ENCODE assay signal across 1 cellular context in the genomic region with DNA sequence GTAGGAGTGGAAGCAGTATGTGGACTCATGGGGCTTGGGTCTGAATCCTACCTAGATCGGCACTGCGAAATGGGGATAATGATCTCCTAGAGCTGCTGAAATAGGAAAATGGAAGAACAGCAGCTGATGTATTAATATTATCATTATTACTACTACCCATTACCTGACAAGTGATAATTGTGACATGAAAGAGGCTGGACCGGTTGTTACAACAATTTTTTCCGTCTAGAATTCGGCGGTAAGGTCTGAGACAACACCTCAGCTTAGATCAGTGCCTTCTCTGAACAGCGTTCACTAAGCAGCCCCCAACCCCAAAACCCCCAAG.
TF ChIP-seq lines count a peak whose summit lies in the region.

No MANE protein-coding gene starts in this region.

TF ChIP-seq in HepG2, 621 proteins besides CTCF, POLR2A, EP300 and RAD21:
- TF ChIP-seq, protein P1, sequence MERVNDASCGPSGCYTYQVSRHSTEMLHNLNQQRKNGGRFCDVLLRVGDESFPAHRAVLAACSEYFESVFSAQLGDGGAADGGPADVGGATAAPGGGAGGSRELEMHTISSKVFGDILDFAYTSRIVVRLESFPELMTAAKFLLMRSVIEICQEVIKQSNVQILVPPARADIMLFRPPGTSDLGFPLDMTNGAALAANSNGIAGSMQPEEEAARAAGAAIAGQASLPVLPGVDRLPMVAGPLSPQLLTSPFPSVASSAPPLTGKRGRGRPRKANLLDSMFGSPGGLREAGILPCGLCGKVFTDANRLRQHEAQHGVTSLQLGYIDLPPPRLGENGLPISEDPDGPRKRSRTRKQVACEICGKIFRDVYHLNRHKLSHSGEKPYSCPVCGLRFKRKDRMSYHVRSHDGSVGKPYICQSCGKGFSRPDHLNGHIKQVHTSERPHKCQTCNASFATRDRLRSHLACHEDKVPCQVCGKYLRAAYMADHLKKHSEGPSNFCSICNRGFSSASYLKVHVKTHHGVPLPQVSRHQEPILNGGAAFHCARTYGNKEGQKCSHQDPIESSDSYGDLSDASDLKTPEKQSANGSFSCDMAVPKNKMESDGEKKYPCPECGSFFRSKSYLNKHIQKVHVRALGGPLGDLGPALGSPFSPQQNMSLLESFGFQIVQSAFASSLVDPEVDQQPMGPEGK (CRISPR knock-in tag; IDR thresholded peaks at IDR 0.05): 0 out of 2 replicates have a peak, but pooled peaks have one; percentile 12
- 0 out of 2 replicates have a peak, but pooled peaks have one; percentile 5 for TF ChIP-seq NFKBIZ (CRISPR knock-in tag; IDR thresholded peaks at IDR 0.05)
TF ChIP-seq in HepG2: peak in this region for 2; not testable (repeated sequence) for 619.
